Comparison of ENCODE assay signal across 9 cellular contexts in the genomic region with DNA sequence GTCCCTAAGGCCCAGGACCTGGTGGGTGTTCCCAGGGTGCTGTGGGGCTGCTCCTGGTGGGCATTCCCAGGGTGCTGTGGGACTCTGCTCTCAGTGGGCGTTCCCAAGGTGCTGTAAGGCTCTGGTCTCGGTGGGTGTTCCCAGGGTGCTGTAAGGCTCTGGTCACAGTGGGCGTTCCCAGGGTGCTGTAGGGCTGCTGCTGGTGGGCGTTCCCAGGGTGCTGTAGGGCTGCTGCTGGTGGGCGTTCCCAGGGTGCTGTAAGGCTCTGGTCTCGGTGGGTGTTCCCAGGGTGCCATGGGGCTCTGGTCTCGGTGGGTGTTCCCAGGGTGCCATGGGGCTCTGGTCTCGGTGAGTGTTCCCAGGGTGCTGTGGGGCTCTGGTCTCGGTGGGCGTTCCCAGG. TPM values are rescaled to one million over a fixed set of nuclear protein-coding genes. Genes with fewer than 3 reads are reported as not detected.
"Had no signal": no experiment of that assay in that cellular context is flagged by ENCODE, and none has a peak within 500 bp of the region (broad histone marks: within the 10 kb centered on the region; RNA-seq: fewer than 3 reads in every experiment).

No MANE protein-coding gene starts in this region.

RNA-seq across cellular contexts. Expression of a gene that starts 57.3 kb away (rescaled TPM):
- total RNA-seq: LHCN-M2, MCF 10A, NCI-H460, OCI-LY7, PC-9, Right ventricle myocardium superior, RPMI7951, SJSA1 had no signal
- polyA plus RNA-seq: SK-N-SH had no signal
